Comparison of ENCODE assay signal across 19 cellular contexts in the genomic region with DNA sequence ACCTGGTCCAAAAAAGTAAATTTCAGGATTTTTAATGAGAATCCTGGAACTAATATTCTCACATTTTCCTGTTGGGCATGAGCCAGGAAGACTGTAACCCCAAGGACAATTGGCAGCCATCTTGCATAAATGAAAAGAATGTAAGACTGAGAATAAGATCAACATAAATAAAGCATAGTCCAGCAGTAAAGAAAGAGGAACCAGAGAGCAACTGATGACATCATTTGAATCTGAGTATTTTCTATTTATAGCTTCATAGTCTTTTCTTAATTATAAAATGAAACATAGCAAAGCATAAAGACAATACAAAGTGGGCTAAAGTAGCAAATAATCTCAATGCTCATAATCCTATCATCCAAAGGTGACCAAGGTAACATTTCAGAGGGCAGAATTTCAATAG.
"Had no signal": no experiment of that assay in that cellular context is flagged by ENCODE, and none has a peak within 500 bp of the region (broad histone marks: within the 10 kb centered on the region; RNA-seq: fewer than 3 reads in every experiment).

No MANE protein-coding gene starts in this region.

- H3K9me3 Mint-ChIP-seq: activated T-cell treated with anti-CD3 and anti-CD28 coated beads, Interleukin-2, amount 50 U/mL, for 4 hours; activated T-helper 2 cell treated with anti-CD3 and anti-CD28 coated beads, Interferon-gamma antibody, Interleukin-2, Interleukin-4, amounts not matched to agents 10 μg/mL and 5 μg/mL and 100 μg/mL, durations not matched to agents 14 hours and 24 hours and 36 hours; effector memory CD8-positive, alpha-beta T cell; nephron; stimulated activated naive CD8-positive, alpha-beta T cell treated with anti-CD3 and anti-CD28 coated beads, Interleukin-15, amount 100 ng/mL, for 72 hours had no signal

- H3K4me3 Mint-ChIP-seq: activated naive CD8-positive, alpha-beta T cell treated with anti-CD3 and anti-CD28 coated beads for 36 hours; activated T-cell treated with anti-CD3 and anti-CD28 coated beads, Interleukin-2, amount 50 U/mL, for 4 hours; effector memory CD8-positive, alpha-beta T cell; nephron; stimulated activated naive CD8-positive, alpha-beta T cell treated with anti-CD3 and anti-CD28 coated beads, Interleukin-15, amount 100 ng/mL, for 72 hours; WTC11 had no signal

- H3K27me3 Mint-ChIP-seq: activated naive CD8-positive, alpha-beta T cell treated with anti-CD3 and anti-CD28 coated beads for 36 hours; effector memory CD8-positive, alpha-beta T cell had no signal

- ATAC-seq: activated T-cell treated with anti-CD3 and anti-CD28 coated beads, Interleukin-2, amount 50 U/mL, for 4 hours; effector memory CD8-positive, alpha-beta T cell; esophagus mucosa; psoas muscle; stimulated activated naive CD8-positive, alpha-beta T cell treated with anti-CD3 and anti-CD28 coated beads, Interleukin-15, amount 100 ng/mL, for 72 hours; WTC11 had no signal

- H3K4me1 Mint-ChIP-seq: nephron had no signal

- H3K36me3 Mint-ChIP-seq: activated naive CD8-positive, alpha-beta T cell treated with anti-CD3 and anti-CD28 coated beads for 36 hours; WTC11 had no signal

- H3K27ac Mint-ChIP-seq: activated naive CD8-positive, alpha-beta T cell treated with anti-CD3 and anti-CD28 coated beads for 36 hours; activated T-helper 2 cell treated with anti-CD3 and anti-CD28 coated beads, Interferon-gamma antibody, Interleukin-2, Interleukin-4, amounts not matched to agents 10 μg/mL and 5 μg/mL and 100 μg/mL, durations not matched to agents 14 hours and 24 hours and 36 hours; effector memory CD8-positive, alpha-beta T cell; nephron; stimulated activated naive CD8-positive, alpha-beta T cell treated with anti-CD3 and anti-CD28 coated beads, Interleukin-15, amount 100 ng/mL, for 72 hours; WTC11 had no signal

- DNase-seq: activated CD8-positive, alpha-beta memory T cell treated with anti-CD3 and anti-CD28 coated beads, Interleukin-2, amount 50 U/mL, for 4 hours; activated naive CD4-positive, alpha-beta T cell treated with Interleukin-2 at 50 U/mL for 16 hours; activated naive CD8-positive, alpha-beta T cell treated with anti-CD3 and anti-CD28 coated beads for 36 hours; activated T-cell treated with anti-CD3 and anti-CD28 coated beads, Interleukin-2, amount 50 U/mL, for 4 hours; colonic mucosa; dorsolateral prefrontal cortex; effector memory CD8-positive, alpha-beta T cell; head of caudate nucleus; hypothalamus; left ventricle myocardium superior; mammary epithelial cell; ovary; psoas muscle; stimulated activated CD4-positive, alpha-beta T cell treated with anti-CD3 and anti-CD28 coated beads, Interleukin-4, amount 100 ng/mL, for 4 hours; stimulated activated naive CD8-positive, alpha-beta T cell treated with anti-CD3 and anti-CD28 coated beads, Interleukin-15, amount 100 ng/mL, for 72 hours had no signal
